8 cellular contexts compared by ENCODE assay signal in genomic region chr16:13956635-13957196, GRCh38. TPM values are rescaled to one million over a fixed set of nuclear protein-coding genes. Genes with fewer than 3 reads are reported as not detected.
A peak's percentile ranks its signal among the peaks of the same experiment; 100 is the strongest.
DNase-seq lines count a peak whose midpoint lies in the region; TF ChIP-seq lines count a peak whose summit lies in the region.

No MANE protein-coding gene starts in this region.

- H3K36me3 ChIP-seq in HEK293 (ENCODE audit: control insufficient read depth in 2 of 2, insufficient read depth in 1 of 2, low read length in 2 of 2) (no peaks in the 10 kb centered on the region), neural progenitor cell (no peaks in the 10 kb centered on the region)

- CTCF ChIA-PET in Calu3 (lab: Charles Lee) (no interaction called here), HEK293 (lab: Yijun Ruan, JAX) (interaction anchor here (0.6 kb wide), 1 partner anchor 638 kb away, joined by 4 read pairs; no protein-coding TSS in a partner anchor)

- peak overlapping the region; percentile 45 for H2AFZ ChIP-seq in neural progenitor cell (replicated peaks)

- H3K79me2 ChIP-seq in neural progenitor cell (ENCODE audit: low read depth) = no peaks in the 10 kb centered on the region

- POLR2A ChIA-PET in HEK293 (lab: Yijun Ruan, JAX) = interaction anchor here (0.7 kb wide), 1 partner anchor 115 kb away, joined by 3 read pairs; no protein-coding TSS in a partner anchor

- H3K27ac ChIP-seq in HEK293 (ENCODE audit: extremely low read depth, low read depth, low read length) (peak overlapping the region; percentile 87; the same call in 1 of the 2 replicates), neural progenitor cell (no peak overlapping the region)

- in situ Hi-C loops in astrocyte of the spinal cord (cut with HindIII; ENCODE audit: low sequenced_read_pairs) = no loop called here

- H3K4me1 Mint-ChIP-seq in Calu3 (ENCODE audit: low read depth, unreplicated experiment) (peaks cover 67% of the 10 kb centered on the region), neural progenitor cell (peaks cover 35% of the 10 kb centered on the region)

- H3K27me3 Mint-ChIP-seq in Calu3 (ENCODE audit: unreplicated experiment) (no peaks in the 10 kb centered on the region), neural progenitor cell (ENCODE audit: insufficient read depth, low read depth) (peaks cover 2% of the 10 kb centered on the region)

- H3K9me3 Mint-ChIP-seq in Calu3 (ENCODE audit: low read depth, unreplicated experiment) (no peaks in the 10 kb centered on the region), neural progenitor cell (no peaks in the 10 kb centered on the region)

- BruUV-seq in Calu3 (replicated peaks; lab: Mats Ljungman, UMichigan) = no TSS peak

- no peaks in the 10 kb centered on the region for H3F3A ChIP-seq in neural progenitor cell (ENCODE audit: low read depth)

- H3K27ac Mint-ChIP-seq in Calu3 (ENCODE audit: unreplicated experiment) (peak overlapping the region; percentile 93), neural progenitor cell (peak overlapping the region; percentile 76)

- H3K4me2 ChIP-seq in neural progenitor cell = no peak overlapping the region

- no peak for DNase-seq in Calu3
- no peak for DNase-seq in astrocyte of the spinal cord (ENCODE audit: low read depth, low spot score)
- no peak for DNase-seq in neural progenitor cell (ENCODE audit: low spot score)
- DNase-seq in NCI-H446 (lab: John Stamatoyannopoulos, UW) = no peak
- DNase-seq in effector CD8-positive, alpha-beta T cell (lab: John Stamatoyannopoulos, UW) = no peak
- DNase-seq in AG08395 (ENCODE audit: low spot score) = no peak
- no peak for DNase-seq in GDM1 (lab: John Stamatoyannopoulos, UW)

- TF ChIP-seq CTCF in Calu3 (IDR thresholded peaks at IDR 0.05; ENCODE audit: unreplicated experiment) = no peak
- no peak for TF ChIP-seq CTCF in HEK293 (tag by site-specific recombination; IDR thresholded peaks at IDR 0.05)
- TF ChIP-seq CTCF in astrocyte of the spinal cord (IDR thresholded peaks at IDR 0.05; ENCODE audit: low read depth, low read length) = no peak
- no peak for TF ChIP-seq CTCF in neural progenitor cell (IDR thresholded peaks at IDR 0.05)

- H3K4me3 Mint-ChIP-seq in Calu3 (ENCODE audit: low read depth, unreplicated experiment) (peak overlapping the region; percentile 67), neural progenitor cell (peak overlapping the region; percentile 31)

- peaks cover 26% of the 10 kb centered on the region for H3K4me1 ChIP-seq in HEK293 (ENCODE audit: control insufficient read depth, insufficient read depth, low read length)
- peaks cover 12% of the 10 kb centered on the region for H3K4me1 ChIP-seq in neural progenitor cell

- H3K27me3 ChIP-seq in neural progenitor cell = no peaks in the 10 kb centered on the region

- H3K36me3 Mint-ChIP-seq in Calu3 (ENCODE audit: insufficient read depth, unreplicated experiment) (peaks cover 16% of the 10 kb centered on the region), neural progenitor cell (no peaks in the 10 kb centered on the region)

- H4K20me1 ChIP-seq in neural progenitor cell (ENCODE audit: low read depth) = no peaks in the 10 kb centered on the region

- no peak overlapping the region for H3K9ac ChIP-seq in neural progenitor cell

- H3K9me3 ChIP-seq in HEK293 (ENCODE audit: control insufficient read depth, insufficient read depth, low read depth, low read length) (no peaks in the 10 kb centered on the region), neural progenitor cell (ENCODE audit: low read depth) (no peaks in the 10 kb centered on the region)

- H3K4me3 ChIP-seq in HEK293 (ENCODE audit: low read depth, low read length) (no peak overlapping the region), astrocyte of the spinal cord (ENCODE audit: low read depth, low read length) (peak overlapping the region; percentile 25), neural progenitor cell (no peak overlapping the region)

- intact Hi-C loops in Calu3 (cut with micrococcal nuclease; ENCODE audit: unreplicated experiment) = loop anchor here (5.0 to 10.0 kb wide), 3 partner anchors 41 to 228 kb away; partner anchors contain the start of gene MRTFB

TF ChIP-seq in HEK293, 187 proteins besides CTCF, POLR2A, EP300 and RAD21:
- TF ChIP-seq PRDM10 (tag by site-specific recombination; IDR thresholded peaks at IDR 0.05) (peak; percentile 16; the same call in 1 of the 2 replicates), SP7 (tag by site-specific recombination; IDR thresholded peaks at IDR 0.05) (no peak), TCF7L2 (IDR thresholded peaks at IDR 0.05; ENCODE audit: borderline replicate concordance, low read depth, low read length) (no peak), ZNF350 (tag by site-specific recombination; IDR thresholded peaks at IDR 0.05) (no peak), ZNF311 (tag by site-specific recombination; IDR thresholded peaks at IDR 0.05; ENCODE audit: borderline replicate concordance) (no peak), ZNF366 (tag by site-specific recombination; conservative IDR thresholded peaks at IDR 0.05) (no peak), ZFHX2 (tag by site-specific recombination; conservative IDR thresholded peaks at IDR 0.05) (0 out of 2 replicates have a peak, but pooled peaks have one; percentile 9), ZBTB11 (tag by site-specific recombination; conservative IDR thresholded peaks at IDR 0.05; ENCODE audit: low read depth) (no peak), ZFP69B (tag by site-specific recombination; IDR thresholded peaks at IDR 0.05) (no peak), BCL11B (tag by site-specific recombination; IDR thresholded peaks at IDR 0.05; ENCODE audit: low read depth) (no peak), ZNF544 (tag by site-specific recombination; IDR thresholded peaks at IDR 0.05) (no peak), ZNF677 (tag by site-specific recombination; IDR thresholded peaks at IDR 0.05) (no peak), KLF17 (tag by site-specific recombination; IDR thresholded peaks at IDR 0.05) (no peak)

RNA-seq across cellular contexts. Expression of gene ERCC4, which starts 36.8 kb away (rescaled TPM):
- total RNA-seq in Calu3 (2022) (19.7 and 21.1 TPM in 2 replicates), neural progenitor cell (ENCODE audit: low replicate concordance) (7.7 and 11.4 TPM in 2 replicates)
